ENCODE assay signal across 9 cellular contexts in genomic region chr17:44636562-44636961, GRCh38. TPM values are rescaled to one million over a fixed set of nuclear protein-coding genes. Genes with fewer than 3 reads are reported as not detected.
DNase-seq lines count a peak whose midpoint lies in the region; ATAC-seq, FAIRE-seq and TF ChIP-seq lines count a peak whose summit lies in the region.
"Had no signal": no experiment of that assay in that cellular context is flagged by ENCODE, and none has a peak within 500 bp of the region (broad histone marks: within the 10 kb centered on the region; RNA-seq: fewer than 3 reads in every experiment).

No MANE protein-coding gene starts in this region.

- H3K4me3 ChIP-seq in astrocyte (ENCODE audit: insufficient read depth, low read depth, low read length): no peak overlapping the region
- no peak overlapping the region for H3K4me3 ChIP-seq in small intestine (ENCODE audit: low read depth in 1 of 2, low read length in 2 of 2)

- H3K4me1 ChIP-seq in astrocyte (ENCODE audit: insufficient read depth, low read length) (no peaks in the 10 kb centered on the region), small intestine (ENCODE audit: control insufficient read depth in 2 of 2, insufficient read depth in 1 of 2, low read depth in 1 of 2, low read length in 1 of 2) (no peaks in the 10 kb centered on the region)

- WGBS in small intestine, 3 donors: 46 to 64% (median 47%) methylated on average over 1 of the region's 1 CpG

- no peaks in the 10 kb centered on the region for H3K36me3 Mint-ChIP-seq in astrocyte (ENCODE audit: low read depth, unreplicated experiment)

- H3K9me3 Mint-ChIP-seq in astrocyte (ENCODE audit: unreplicated experiment): no peaks in the 10 kb centered on the region

- H3K4me3 Mint-ChIP-seq in astrocyte (ENCODE audit: unreplicated experiment): no peak overlapping the region

- H3K27ac ChIP-seq in astrocyte (ENCODE audit: low read depth, low read length) (no peak overlapping the region), small intestine (ENCODE audit: low read depth in 1 of 2, low read length in 1 of 2) (no peak overlapping the region)

- H4K20me1 ChIP-seq in astrocyte (ENCODE audit: insufficient read depth, low read length): no peaks in the 10 kb centered on the region

- peak; percentile 47 for ATAC-seq in left lobe of liver
- no peak for ATAC-seq in GM18519 (IDR thresholded peaks at IDR 0.05; ENCODE audit: low FRiP score, unreplicated experiment)

- DNase-seq in EH (ENCODE audit: low read depth): peak; percentile 69
- peak; percentile 59 for DNase-seq in NAMALWA (ENCODE audit: low spot score)
- peak; percentile 27 for DNase-seq in astrocyte (ENCODE audit: low read depth)
- DNase-seq in left lobe of liver (ENCODE audit: low spot score): no peak
- DNase-seq in NCI-H524 treated with DMSO at 0.1 percent for 48 hours (lab: John Stamatoyannopoulos, UW): no peak
- no peak for DNase-seq in mucosa of gallbladder (ENCODE audit: low spot score)
- DNase-seq in small intestine: no peak

- FAIRE-seq in astrocyte (lab: Jason Lieb, UNC) (peak; percentile 84), small intestine (lab: Jason Lieb, UNC) (no peak)

- H3K9ac ChIP-seq in astrocyte (ENCODE audit: low read length): no peak overlapping the region

- H3K9me3 ChIP-seq in astrocyte (ENCODE audit: insufficient read depth, low read depth, low read length): no peaks in the 10 kb centered on the region
- no peaks in the 10 kb centered on the region for H3K9me3 ChIP-seq in small intestine (ENCODE audit: control insufficient read depth, low read depth)

- H3K79me2 ChIP-seq in astrocyte (ENCODE audit: insufficient read depth, low read length): no peaks in the 10 kb centered on the region

- no peak overlapping the region for H2AFZ ChIP-seq in astrocyte (ENCODE audit: low read depth, low read length)

- H3K4me1 Mint-ChIP-seq in astrocyte (ENCODE audit: low read depth, unreplicated experiment): no peaks in the 10 kb centered on the region

- peak; percentile 74 for TF ChIP-seq CTCF in astrocyte (IDR thresholded peaks at IDR 0.05; ENCODE audit: insufficient read depth, low read depth, low read length)

- H3K27ac Mint-ChIP-seq in astrocyte (ENCODE audit: unreplicated experiment): no peak overlapping the region

- H3K27me3 ChIP-seq in astrocyte (ENCODE audit: insufficient read depth, low read length): peaks cover 3% of the 10 kb centered on the region
- peaks cover 0 to 3% of the 10 kb centered on the region in 2 donors for H3K27me3 ChIP-seq in small intestine (ENCODE audit: control insufficient read depth in 2 of 2, insufficient read depth in 2 of 2, low read length in 2 of 2)

- no peak overlapping the region for H3K4me2 ChIP-seq in astrocyte (ENCODE audit: low read length)

- H3K36me3 ChIP-seq in astrocyte (ENCODE audit: insufficient read depth, low read length) (no peaks in the 10 kb centered on the region), small intestine (ENCODE audit: control insufficient read depth in 2 of 2, insufficient read depth in 2 of 2, low read length in 2 of 2) (no peaks in the 10 kb centered on the region)

- no peaks in the 10 kb centered on the region for H3K27me3 Mint-ChIP-seq in astrocyte (ENCODE audit: low read depth, unreplicated experiment)

RNA-seq across cellular contexts. Expression of gene MEIOC, which starts 19.7 kb away (rescaled TPM):
- 0.45 and 0.55 TPM in 2 replicates for total RNA-seq in astrocyte
- total RNA-seq in left lobe of liver: not detected
- not detected for total RNA-seq in mucosa of gallbladder
- under 1 TPM in 1 of 3 donors, not detected in 2; 0.06 TPM for polyA plus RNA-seq in small intestine
- total RNA-seq: mononuclear cell had no signal

RNA-seq across cellular contexts. Expression of gene CCDC43, which starts 53.0 kb away (rescaled TPM):
- total RNA-seq in astrocyte (29.3 and 31.9 TPM in 2 replicates), left lobe of liver (5.6 TPM), mucosa of gallbladder (13.6 TPM)
- polyA plus RNA-seq in small intestine: 10 to 100 TPM in 2 of 3 donors, 1 to 10 TPM in 1; 8.1 to 16.1 (median 15.7) TPM

Comparison
In these comparisons a context has a peak if more than half of its experiments do, and no peak if none do; other contexts are left out.
1. DNase-seq: peak in EH (single experiment), NAMALWA (single experiment) and astrocyte (single experiment); none in left lobe of liver (single experiment), NCI-H524 treated with DMSO at 0.1 percent for 48 hours (single experiment), mucosa of gallbladder (single experiment) and small intestine (single experiment).